In the genomic region with DNA sequence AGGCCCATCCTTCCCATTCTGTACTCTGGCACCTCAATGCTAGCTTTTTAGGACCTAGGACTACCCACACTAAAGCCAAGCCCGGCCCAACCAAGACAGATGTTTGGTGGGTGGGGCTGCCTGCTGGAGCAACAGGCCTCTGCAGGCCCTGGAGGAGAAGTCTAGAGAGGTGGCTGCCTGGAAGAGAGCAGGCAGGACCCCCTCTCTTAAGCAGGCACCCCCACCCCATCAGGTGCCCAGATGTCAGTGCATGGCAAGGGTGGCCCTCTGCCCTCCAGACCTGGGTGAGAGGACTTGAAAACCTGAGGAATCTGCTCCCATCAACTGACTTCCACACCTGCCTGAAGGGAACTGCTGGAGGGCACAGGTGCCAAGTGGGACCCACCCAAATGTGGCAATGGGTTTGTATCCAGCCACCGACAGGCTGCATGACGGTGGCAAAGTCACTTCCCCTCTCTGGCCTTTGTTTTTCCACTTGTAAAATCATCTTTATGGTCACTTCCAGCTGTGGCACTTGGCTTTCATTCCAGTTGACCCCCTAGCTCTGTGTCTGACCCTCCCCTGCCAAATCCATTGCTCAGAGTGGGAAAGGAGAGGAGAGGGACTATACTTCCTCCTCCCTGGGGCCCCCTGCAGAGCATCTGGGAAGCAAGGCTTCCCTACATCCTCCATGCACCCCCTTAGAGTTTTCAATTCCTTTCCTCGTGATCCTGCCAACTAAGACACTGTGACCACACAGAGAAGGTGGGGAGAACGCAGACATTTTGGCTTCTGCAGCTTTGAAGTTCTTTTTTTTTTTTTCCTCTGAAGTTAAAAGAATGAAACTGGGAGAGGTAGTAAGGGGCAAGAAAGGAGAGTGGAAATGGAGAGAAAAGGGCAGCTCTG, we compare ENCODE assay signal across 8 cellular contexts. TPM values are rescaled to one million over a fixed set of nuclear protein-coding genes. Genes with fewer than 3 reads are reported as not detected.
DNase-seq lines count a peak whose midpoint lies in the region; TF ChIP-seq lines count a peak whose summit lies in the region.

No MANE protein-coding gene starts in this region.

- no peaks in the 10 kb centered on the region for H3K9me3 Mint-ChIP-seq in chondrocyte (ENCODE audit: low read depth)

- peak overlapping the region; percentile 67 for H3K4me3 Mint-ChIP-seq in chondrocyte (ENCODE audit: unreplicated experiment)

- no peaks in the 10 kb centered on the region for H3K36me3 Mint-ChIP-seq in chondrocyte (ENCODE audit: low read depth)

- peak overlapping the region; percentile 67 for H3K27ac Mint-ChIP-seq in chondrocyte (ENCODE audit: unreplicated experiment)

- peaks cover 31% of the 10 kb centered on the region for H3K4me1 Mint-ChIP-seq in chondrocyte (ENCODE audit: low read depth)

- no peak for TF ChIP-seq CTCF in chondrocyte (IDR thresholded peaks at IDR 0.05)

- peak; percentile 48 for DNase-seq in stimulated activated CD4-positive, alpha-beta T cell treated with anti-CD3 and anti-CD28 coated beads, Interleukin-15, amount 100 ng/mL, for 24 hours
- DNase-seq in stimulated activated CD4-positive, alpha-beta T cell treated with anti-CD3 and anti-CD28 coated beads, Interleukin-2, amount 100 ng/mL, for 48 hours, result no peak
- DNase-seq in chondrocyte (ENCODE audit: low spot score) (peak; percentile 42), myocyte (ENCODE audit: low read depth) (peak; percentile 39), SK-N-DZ (ENCODE audit: low spot score) (no peak), hippocampal formation (lab: John Stamatoyannopoulos, UW) (no peak), dedifferentiated amniotic fluid mesenchymal stem cell (ENCODE audit: extremely low spot score) (no peak), COR-L47 (lab: John Stamatoyannopoulos, UW) (no peak)

- no peaks in the 10 kb centered on the region for H3K27me3 Mint-ChIP-seq in chondrocyte (ENCODE audit: low read depth)

RNA-seq across cellular contexts. Expression of a gene that starts 1.6 kb away (rescaled TPM):
- total RNA-seq in chondrocyte (12.2 to 17.6 TPM (median 14.3 TPM) in 3 replicates), myocyte (7.3 and 13.5 TPM in 2 replicates)
- polyA plus RNA-seq in myocyte (2012), result 4.4 TPM
- polyA plus RNA-seq in SK-N-DZ (2014; cell fraction: cytosol; rRNA removed), result 10.1 and 12.0 TPM in 2 replicates
- polyA plus RNA-seq in SK-N-DZ (2014; cell fraction: nucleus; rRNA removed), result 13.6 and 19.3 TPM in 2 replicates

RNA-seq across cellular contexts. Expression of a gene that starts 10.5 kb away (rescaled TPM):
- total RNA-seq in chondrocyte, result 29.5 to 32.8 TPM (median 31.0 TPM) in 3 replicates
- 26.4 and 27.2 TPM in 2 replicates for total RNA-seq in myocyte
- polyA plus RNA-seq in myocyte (2012), result 12.6 TPM
- 25.5 and 36.7 TPM in 2 replicates for polyA plus RNA-seq in SK-N-DZ (2014; cell fraction: cytosol; rRNA removed)
- 72.8 and 97.3 TPM in 2 replicates for polyA plus RNA-seq in SK-N-DZ (2014; cell fraction: nucleus; rRNA removed)

Comparison
In these comparisons a context has a peak if more than half of its experiments do, and no peak if none do; other contexts are left out.
1. DNase-seq: peak in stimulated activated CD4-positive, alpha-beta T cell treated with anti-CD3 and anti-CD28 coated beads, Interleukin-15, amount 100 ng/mL, for 24 hours (single experiment), chondrocyte (single experiment) and myocyte (single experiment); none in stimulated activated CD4-positive, alpha-beta T cell treated with anti-CD3 and anti-CD28 coated beads, Interleukin-2, amount 100 ng/mL, for 48 hours (0 of 2), SK-N-DZ (single experiment), hippocampal formation (0 of 2), dedifferentiated amniotic fluid mesenchymal stem cell (single experiment) and COR-L47 (single experiment).